Comparison of ENCODE assay signal across 23 cellular contexts in genomic region chr5:40238066-40238745, GRCh38.
"Had no signal": no experiment of that assay in that cellular context is flagged by ENCODE, and none has a peak within 500 bp of the region (broad histone marks: within the 10 kb centered on the region; RNA-seq: fewer than 3 reads in every experiment).

No MANE protein-coding gene starts in this region.

- H3K4me3 Mint-ChIP-seq: naive thymus-derived CD8-positive, alpha-beta T cell; neural progenitor cell; stimulated activated naive CD8-positive, alpha-beta T cell treated with anti-CD3 and anti-CD28 coated beads, Interleukin-15, amount 100 ng/mL, for 72 hours had no signal

- H3K79me2 ChIP-seq: parathyroid adenoma had no signal

- FAIRE-seq: endothelial cell of umbilical vein had no signal

- H3K27me3 ChIP-seq: esophagus squamous epithelium, gastrocnemius medialis, neural progenitor cell, right atrium auricular region, tibial nerve, upper lobe of left lung, uterus had no signal

- H3K36me3 Mint-ChIP-seq: neural progenitor cell had no signal

- DNase-seq: dermis blood vessel endothelial cell; effector memory CD4-positive, alpha-beta T cell; erythroblast; esophagus squamous epithelium; gastrocnemius medialis; head of caudate nucleus; naive thymus-derived CD8-positive, alpha-beta T cell; stimulated activated CD4-positive, alpha-beta T cell treated with anti-CD3 and anti-CD28 coated beads, Interleukin-12 subunit alpha, Interleukin-12 subunit beta, amount 100 ng/mL, for 4 hours; stimulated activated CD4-positive, alpha-beta T cell treated with anti-CD3 and anti-CD28 coated beads, Interleukin-1b, Interleukin-23, amount 100 ng/mL, for 48 hours; stimulated activated CD4-positive, alpha-beta T cell treated with anti-CD3 and anti-CD28 coated beads, Interleukin-4, amount 100 ng/mL, for 1 hour; stimulated activated CD8-positive, alpha-beta memory T cell treated with anti-CD3 and anti-CD28 coated beads, Interleukin-4, amount 100 ng/mL, for 48 hours; stimulated activated naive CD4-positive, alpha-beta T cell; stimulated activated naive CD8-positive, alpha-beta T cell treated with anti-CD3 and anti-CD28 coated beads, Interleukin-15, amount 100 ng/mL, for 72 hours; upper lobe of left lung; uterus had no signal

- H3K4me1 ChIP-seq: esophagus squamous epithelium, gastrocnemius medialis, neural progenitor cell, parathyroid adenoma, right atrium auricular region, tibial nerve, upper lobe of left lung, uterus had no signal

- H3K4me3 ChIP-seq: coronary artery, esophagus squamous epithelium, gastrocnemius medialis, neural progenitor cell, right atrium auricular region, smooth muscle cell, tibial nerve, upper lobe of left lung, uterus had no signal

- H3K9me3 ChIP-seq: esophagus squamous epithelium, gastrocnemius medialis, uterus had no signal

- H3K4me2 ChIP-seq: neural progenitor cell, smooth muscle cell had no signal

- H2AFZ ChIP-seq: neural progenitor cell, parathyroid adenoma had no signal

- H3K36me3 ChIP-seq: esophagus squamous epithelium, gastrocnemius medialis, neural progenitor cell, right atrium auricular region, tibial nerve, upper lobe of left lung, uterus had no signal

- H3K27ac ChIP-seq: coronary artery, esophagus squamous epithelium, gastrocnemius medialis, neural progenitor cell, parathyroid adenoma, right atrium auricular region, tibial nerve, upper lobe of left lung, uterus had no signal

- H3K27me3 Mint-ChIP-seq: naive thymus-derived CD8-positive, alpha-beta T cell; progenitor cell of endocrine pancreas; stimulated activated naive CD8-positive, alpha-beta T cell treated with anti-CD3 and anti-CD28 coated beads, Interleukin-15, amount 100 ng/mL, for 72 hours had no signal

- H3K9ac ChIP-seq: neural progenitor cell, parathyroid adenoma had no signal

- H3K27ac Mint-ChIP-seq: naive thymus-derived CD8-positive, alpha-beta T cell; neural progenitor cell; progenitor cell of endocrine pancreas; stimulated activated naive CD8-positive, alpha-beta T cell treated with anti-CD3 and anti-CD28 coated beads, Interleukin-15, amount 100 ng/mL, for 72 hours had no signal

- H3K4me1 Mint-ChIP-seq: naive thymus-derived CD8-positive, alpha-beta T cell; neural progenitor cell had no signal

- H3K9me3 Mint-ChIP-seq: neural progenitor cell had no signal
